In genomic region chr14:58200480-58200841, GRCh38 we compare ENCODE assay signal across 8 cellular contexts. TPM values are rescaled to one million over a fixed set of nuclear protein-coding genes. Genes with fewer than 3 reads are reported as not detected.
DNase-seq lines count a peak whose midpoint lies in the region; ATAC-seq, FAIRE-seq and TF ChIP-seq lines count a peak whose summit lies in the region.

No MANE protein-coding gene starts in this region.

- intact Hi-C loops in activated naive CD4-positive, alpha-beta T cell treated with anti-CD3 and anti-CD28 coated beads for 36 hours (cut with micrococcal nuclease): loop anchor here (2.0 kb wide), 2 partner anchors 48 to 162 kb away; partner anchors contain the start of gene ARMH4

- H3K27ac Mint-ChIP-seq in activated naive CD4-positive, alpha-beta T cell treated with anti-CD3 and anti-CD28 coated beads for 36 hours: peak overlapping the region; percentile 87
- peak overlapping the region; percentile 97 for H3K27ac Mint-ChIP-seq in mesothelial cell of epicardium

- peak overlapping the region; percentile 93 for H3K4me3 Mint-ChIP-seq in activated naive CD4-positive, alpha-beta T cell treated with anti-CD3 and anti-CD28 coated beads for 36 hours
- H3K4me3 Mint-ChIP-seq in mesothelial cell of epicardium: peak overlapping the region; percentile 92

- H3K4me1 Mint-ChIP-seq in activated naive CD4-positive, alpha-beta T cell treated with anti-CD3 and anti-CD28 coated beads for 36 hours (ENCODE audit: low read depth): peaks cover 39% of the 10 kb centered on the region
- H3K4me1 Mint-ChIP-seq in mesothelial cell of epicardium: peaks cover 21% of the 10 kb centered on the region

- H3K4me3 ChIP-seq in bronchial epithelial cell (ENCODE audit: low read depth, low read length): peak overlapping the region; percentile 95

- peaks cover 2% of the 10 kb centered on the region for H3K36me3 ChIP-seq in bronchial epithelial cell (ENCODE audit: control insufficient read depth, insufficient read depth, low read length)

- TF ChIP-seq CTCF in bronchial epithelial cell (IDR thresholded peaks at IDR 0.05; ENCODE audit: insufficient read depth, low read length, severe bottlenecking): no peak
- TF ChIP-seq CTCF in mesothelial cell of epicardium (IDR thresholded peaks at IDR 0.05; ENCODE audit: unreplicated experiment): no peak

- peak; percentile 20 for ATAC-seq in HG03460 (IDR thresholded peaks at IDR 0.05; ENCODE audit: unreplicated experiment)

- peaks cover 4% of the 10 kb centered on the region for H3K36me3 Mint-ChIP-seq in activated naive CD4-positive, alpha-beta T cell treated with anti-CD3 and anti-CD28 coated beads for 36 hours (ENCODE audit: low read depth)
- peaks cover 4% of the 10 kb centered on the region for H3K36me3 Mint-ChIP-seq in mesothelial cell of epicardium

- CTCF ChIA-PET in activated naive CD4-positive, alpha-beta T cell treated with anti-CD3 and anti-CD28 coated beads for 36 hours (lab: Charles Lee): interaction anchor here (0.6 kb wide), 1 partner anchor 137 kb away, joined by 3 read pairs; no protein-coding TSS in a partner anchor

- DNase-seq in activated naive CD4-positive, alpha-beta T cell treated with anti-CD3 and anti-CD28 coated beads for 36 hours: no peak
- no peak for DNase-seq in activated naive CD4-positive, alpha-beta T cell treated with Interleukin-2 at 50 U/mL for 16 hours
- DNase-seq in bronchial epithelial cell (ENCODE audit: low read depth) (peak; percentile 8), mesothelial cell of epicardium (ENCODE audit: low spot score in 2 of 2, unreplicated experiment in 2 of 2) (no peak), NCI-H446 treated with DMSO at 0.1 percent for 48 hours (lab: John Stamatoyannopoulos, UW) (no peak), D341Med (ENCODE audit: low spot score) (no peak)
- no peak for DNase-seq in stimulated activated CD8-positive, alpha-beta memory T cell treated with anti-CD3 and anti-CD28 coated beads, Interleukin-4, amount 100 ng/mL, for 48 hours

- no peaks in the 10 kb centered on the region for H3K27me3 Mint-ChIP-seq in activated naive CD4-positive, alpha-beta T cell treated with anti-CD3 and anti-CD28 coated beads for 36 hours (ENCODE audit: low read depth)
- H3K27me3 Mint-ChIP-seq in mesothelial cell of epicardium (ENCODE audit: low read depth): peaks cover 13% of the 10 kb centered on the region

- no peaks in the 10 kb centered on the region for H3K9me3 Mint-ChIP-seq in activated naive CD4-positive, alpha-beta T cell treated with anti-CD3 and anti-CD28 coated beads for 36 hours
- H3K9me3 Mint-ChIP-seq in mesothelial cell of epicardium: no peaks in the 10 kb centered on the region

- no peak for FAIRE-seq in bronchial epithelial cell (lab: Jason Lieb, UNC)

- H3K27me3 ChIP-seq in bronchial epithelial cell (ENCODE audit: control insufficient read depth, insufficient read depth, low read length): no peaks in the 10 kb centered on the region

RNA-seq across cellular contexts. Expression of gene ACTR10, which starts 0.5 kb away (rescaled TPM):
- total RNA-seq in activated naive CD4-positive, alpha-beta T cell treated with anti-CD3 and anti-CD28 coated beads for 36 hours: 10 to 100 TPM; 29.5 to 29.7 TPM
- total RNA-seq in bronchial epithelial cell (31.6 and 36.9 TPM in 2 replicates), mesothelial cell of epicardium (62.2 to 71.5 TPM (median 67.1 TPM) in 3 replicates)

RNA-seq across cellular contexts. Expression of gene PSMA3, which starts 44.2 kb away (rescaled TPM):
- total RNA-seq in activated naive CD4-positive, alpha-beta T cell treated with anti-CD3 and anti-CD28 coated beads for 36 hours: 100 to 1,000 TPM; 399 to 424 TPM
- 76.1 and 90.9 TPM in 2 replicates for total RNA-seq in bronchial epithelial cell
- total RNA-seq in mesothelial cell of epicardium: 133 to 142 TPM (median 133 TPM) in 3 replicates

RNA-seq across cellular contexts. Expression of gene ARMH4, which starts 48.4 kb away (rescaled TPM):
- total RNA-seq in activated naive CD4-positive, alpha-beta T cell treated with anti-CD3 and anti-CD28 coated beads for 36 hours: under 1 TPM in 1 of 2 experiments, not detected in 1; 0.43 TPM
- total RNA-seq in bronchial epithelial cell: under 0.01 and 0.51 TPM in 2 replicates
- total RNA-seq in mesothelial cell of epicardium: 18.8 to 19.8 TPM (median 19.6 TPM) in 3 replicates

Comparison
In these comparisons a context has a peak if more than half of its experiments do, and no peak if none do; other contexts are left out.
1. RNA of gene ARMH4, which starts 48.4 kb away (total RNA-seq): 18.8 to 19.8 TPM in mesothelial cell of epicardium; 0.43 TPM in activated naive CD4-positive, alpha-beta T cell treated with anti-CD3 and anti-CD28 coated beads for 36 hours and under 0.01 to 0.51 TPM in bronchial epithelial cell; every median in the first group is over 10 times any median in the second.